19 cellular contexts compared by ENCODE assay signal in the genomic region with DNA sequence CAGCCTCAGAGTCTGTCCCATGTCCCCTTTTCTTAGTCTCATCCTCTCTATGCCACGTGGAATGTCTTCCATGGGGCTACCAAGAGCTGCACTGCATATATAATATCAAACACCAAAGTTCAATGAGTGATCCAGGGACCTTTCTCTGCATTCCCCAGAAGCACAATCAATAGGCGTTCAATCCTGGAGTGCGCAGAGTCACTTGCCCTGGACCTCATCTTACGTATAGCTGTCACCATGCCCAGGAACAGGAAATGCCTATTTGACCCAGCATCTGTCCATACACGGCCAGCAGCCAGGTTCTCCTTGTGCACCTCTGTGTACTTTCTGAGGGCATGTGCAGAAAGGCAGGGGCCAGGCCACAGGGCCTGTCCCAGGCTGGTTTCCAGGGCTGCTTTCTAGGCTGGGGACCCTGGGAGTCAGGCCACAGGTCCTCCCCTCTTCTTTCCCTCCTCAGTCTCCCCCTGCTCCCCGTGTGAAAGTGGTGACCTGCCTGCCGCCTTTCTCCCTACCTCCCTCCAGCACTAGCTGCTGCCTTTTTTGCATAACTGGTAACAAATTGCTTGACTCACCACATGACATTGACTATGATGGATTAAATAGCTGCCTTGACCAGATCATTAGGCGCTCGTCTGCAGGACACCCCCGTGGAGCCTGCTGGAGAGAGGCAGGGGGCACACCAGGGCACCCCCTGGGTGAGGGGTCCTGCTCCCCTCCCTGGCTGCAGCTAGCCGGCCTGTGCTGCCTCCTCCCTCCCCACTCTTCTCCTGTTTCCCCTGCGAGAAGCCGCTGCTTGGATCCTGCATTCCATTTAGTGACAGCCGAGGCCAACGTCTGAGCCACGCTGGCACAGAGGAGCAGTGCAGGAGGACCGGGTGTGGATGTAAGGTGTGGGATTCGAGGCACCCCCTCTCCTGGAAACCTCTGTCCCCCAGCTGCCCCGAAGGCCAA.
"Had no signal": no experiment of that assay in that cellular context is flagged by ENCODE, and none has a peak within 500 bp of the region (broad histone marks: within the 10 kb centered on the region; RNA-seq: fewer than 3 reads in every experiment).

No MANE protein-coding gene starts in this region.

- H3K4me1 ChIP-seq: adrenal gland, breast epithelium, colonic mucosa, left ventricle myocardium inferior, prostate gland, uterus had no signal

- H3K36me3 ChIP-seq: adrenal gland, breast epithelium, colonic mucosa, heart right ventricle, left ventricle myocardium inferior, neutrophil, ovary, prostate gland, tibial nerve, uterus had no signal

- DNase-seq: activated CD4-positive, alpha-beta T cell treated with anti-CD3 and anti-CD28 coated beads, Interleukin-2, amount 10 ng/mL, durations not matched to agents 7 days and 5 days; activated CD8-positive, alpha-beta memory T cell treated with anti-CD3 and anti-CD28 coated beads, Interleukin-2, amount 50 U/mL, for 4 hours; activated CD8-positive, alpha-beta T cell treated with anti-CD3 and anti-CD28 coated beads, Interleukin-2, amount 10 ng/mL, durations not matched to agents 7 days and 5 days; activated naive CD4-positive, alpha-beta T cell; activated T-cell treated with anti-CD3 and anti-CD28 coated beads, Interleukin-2, amount 50 U/mL, for 24 hours; colonic mucosa; endodermal cell; foreskin fibroblast; left ventricle myocardium inferior; mammary epithelial cell; ovary; stimulated activated CD4-positive, alpha-beta T cell treated with anti-CD3 and anti-CD28 coated beads, Interleukin-4, amount 100 ng/mL, for 24 hours had no signal

- H3K27ac ChIP-seq: adrenal gland, breast epithelium, colonic mucosa, heart right ventricle, left ventricle myocardium inferior, neutrophil, ovary, prostate gland, uterus had no signal

- H3K9me3 ChIP-seq: adrenal gland, breast epithelium, colonic mucosa, heart right ventricle, left ventricle myocardium inferior, neutrophil, ovary, prostate gland, tibial nerve, uterus had no signal

- H3K27me3 ChIP-seq: adrenal gland, breast epithelium, colonic mucosa, ovary, tibial nerve, uterus had no signal

- H3K4me3 ChIP-seq: adrenal gland, breast epithelium, colonic mucosa, heart right ventricle, left ventricle myocardium inferior, ovary, prostate gland, tibial nerve, uterus had no signal
